In genomic region chr5:45093377-45093776, GRCh38 we compare ENCODE assay signal across 23 cellular contexts.
A peak's percentile ranks its signal among the peaks of the same experiment; 100 is the strongest.
DNase-seq lines count a peak whose midpoint lies in the region; ATAC-seq and TF ChIP-seq lines count a peak whose summit lies in the region.
"Had no signal": no experiment of that assay in that cellular context is flagged by ENCODE, and none has a peak within 500 bp of the region (broad histone marks: within the 10 kb centered on the region; RNA-seq: fewer than 3 reads in every experiment).

No MANE protein-coding gene starts in this region.

- peak overlapping the region; percentile 69 for H3K27ac Mint-ChIP-seq in progenitor cell of endocrine pancreas
- H3K27ac Mint-ChIP-seq: B cell; CD8-positive, alpha-beta T cell; H9; IgD-negative memory B cell had no signal

- DNase-seq in DMS53 (lab: John Stamatoyannopoulos, UW): peak; percentile 2
- DNase-seq in DMS53 treated with DMSO at 0.1 percent for 48 hours (lab: John Stamatoyannopoulos, UW; ENCODE audit: unreplicated experiment): no peak
- peak; percentile 69 for DNase-seq in NCI-H1105 (lab: John Stamatoyannopoulos, UW)
- DNase-seq in NCI-H748 treated with DMSO at 0.1 percent for 48 hours (lab: John Stamatoyannopoulos, UW): peak; percentile 54
- no peak for DNase-seq in progenitor cell of endocrine pancreas (ENCODE audit: low spot score, unreplicated experiment)
- DNase-seq in ecto neural progenitor cell (ENCODE audit: low spot score): no peak
- no peak for DNase-seq in activated naive CD4-positive, alpha-beta T cell (lab: John Stamatoyannopoulos, UW)
- DNase-seq: Calu3; CD8-positive, alpha-beta T cell; GM23248; H9; NCI-H1092 treated with DMSO at 0.1 percent for 48 hours; NCI-H146; NCI-H1930; NCI-H2171 treated with DMSO at 0.1 percent for 48 hours; NCI-H345; NCI-H510A treated with DMSO at 0.1 percent for 48 hours; PC-9 had no signal

- no peak overlapping the region for H3K4me3 Mint-ChIP-seq in progenitor cell of endocrine pancreas (ENCODE audit: low read depth)
- H3K4me3 Mint-ChIP-seq: B cell; CD8-positive, alpha-beta T cell; H9; IgD-negative memory B cell had no signal

- peaks cover 3% of the 10 kb centered on the region for H3K9me3 Mint-ChIP-seq in progenitor cell of endocrine pancreas (ENCODE audit: low read depth)
- H3K9me3 Mint-ChIP-seq: H9 had no signal

- H3K36me3 Mint-ChIP-seq in progenitor cell of endocrine pancreas (ENCODE audit: insufficient read depth): no peaks in the 10 kb centered on the region
- H3K36me3 Mint-ChIP-seq: CD8-positive, alpha-beta T cell; IgD-negative memory B cell had no signal

- H3K4me1 Mint-ChIP-seq in progenitor cell of endocrine pancreas (ENCODE audit: low read depth): peaks cover 30% of the 10 kb centered on the region
- H3K4me1 Mint-ChIP-seq: B cell, IgD-negative memory B cell had no signal

- no peak for ATAC-seq in HG02763 (IDR thresholded peaks at IDR 0.05; ENCODE audit: unreplicated experiment)
- ATAC-seq: CD8-positive, alpha-beta T cell; Right ventricle myocardium inferior; SK-N-SH treated with all-trans-retinoic acid at 6 μM for 48 hours had no signal

- no peak for TF ChIP-seq CTCF in progenitor cell of endocrine pancreas (IDR thresholded peaks at IDR 0.05; ENCODE audit: unreplicated experiment)

- no peaks in the 10 kb centered on the region for H3K27me3 Mint-ChIP-seq in progenitor cell of endocrine pancreas
- H3K27me3 Mint-ChIP-seq: B cell, IgD-negative memory B cell had no signal

Comparison
In these comparisons a context has a peak if more than half of its experiments do, and no peak if none do; other contexts are left out.
1. DNase-seq: peak in DMS53 (single experiment), NCI-H1105 (single experiment) and NCI-H748 treated with DMSO at 0.1 percent for 48 hours (single experiment); none in DMS53 treated with DMSO at 0.1 percent for 48 hours (single experiment), progenitor cell of endocrine pancreas (single experiment), ecto neural progenitor cell (single experiment) and activated naive CD4-positive, alpha-beta T cell (0 of 4).